Comparison of ENCODE assay signal across 8 cellular contexts in genomic region chr3:120596853-120597223, GRCh38. TPM values are rescaled to one million over a fixed set of nuclear protein-coding genes. Genes with fewer than 3 reads are reported as not detected.
DNase-seq lines count a peak whose midpoint lies in the region; ATAC-seq lines count a peak whose summit lies in the region.

No MANE protein-coding gene starts in this region.

- intact Hi-C loops in activated CD4-positive, alpha-beta T cell treated with anti-CD3 and anti-CD28 coated beads for 36 hours (cut with DNase I, micrococcal nuclease): loop anchor here (1.0 to 10.0 kb wide), 8 partner anchors 38 to 1135 kb away; partner anchors contain the start of genes GTF2E1 (in 2 of the 2), RABL3 (in 2 of the 2), GSK3B (in 1 of the 2) and LRRC58 (in 1 of the 2)

- H3K4me3 Mint-ChIP-seq in activated CD4-positive, alpha-beta T cell treated with anti-CD3 and anti-CD28 coated beads for 36 hours: no peak overlapping the region
- H3K4me3 Mint-ChIP-seq in activated naive CD8-positive, alpha-beta T cell treated with anti-CD3 and anti-CD28 coated beads for 36 hours: peak overlapping the region; percentile 85
- peak overlapping the region; percentile 89 to 97 (median 95) for H3K4me3 Mint-ChIP-seq in immature natural killer cell

- H3K4me1 Mint-ChIP-seq in activated CD4-positive, alpha-beta T cell treated with anti-CD3 and anti-CD28 coated beads for 36 hours: peaks cover 10% of the 10 kb centered on the region
- peaks cover 12% of the 10 kb centered on the region for H3K4me1 Mint-ChIP-seq in activated naive CD8-positive, alpha-beta T cell treated with anti-CD3 and anti-CD28 coated beads for 36 hours
- H3K4me1 Mint-ChIP-seq in immature natural killer cell: peaks cover 9 to 12% of the 10 kb centered on the region in 2 donors

- peak overlapping the region; percentile 89 for H3K27ac ChIP-seq in substantia nigra (ENCODE audit: low read depth, low read length, poor library complexity, severe bottlenecking)

- H3K27ac Mint-ChIP-seq in activated CD4-positive, alpha-beta T cell treated with anti-CD3 and anti-CD28 coated beads for 36 hours: peak overlapping the region; percentile 94
- H3K27ac Mint-ChIP-seq in activated naive CD8-positive, alpha-beta T cell treated with anti-CD3 and anti-CD28 coated beads for 36 hours: peak overlapping the region; percentile 92
- peak overlapping the region in 5 of 6 donors; percentile 94 to 97 (median 95) for H3K27ac Mint-ChIP-seq in immature natural killer cell

- CTCF ChIA-PET in activated CD4-positive, alpha-beta T cell treated with anti-CD3 and anti-CD28 coated beads for 36 hours (lab: Charles Lee): interaction anchor here (1.0 to 2.9 kb wide), 4 partner anchors 36 to 297 kb away, joined by 3 to 20 read pairs (median 6); no protein-coding TSS in a partner anchor

- peaks cover 13% of the 10 kb centered on the region for H3K36me3 Mint-ChIP-seq in activated CD4-positive, alpha-beta T cell treated with anti-CD3 and anti-CD28 coated beads for 36 hours (ENCODE audit: low read depth)
- H3K36me3 Mint-ChIP-seq in activated naive CD8-positive, alpha-beta T cell treated with anti-CD3 and anti-CD28 coated beads for 36 hours: peaks cover 10% of the 10 kb centered on the region
- peaks cover 0 to 9% (median 6%) of the 10 kb centered on the region in 3 donors for H3K36me3 Mint-ChIP-seq in immature natural killer cell

- POLR2A ChIA-PET in activated CD4-positive, alpha-beta T cell treated with anti-CD3 and anti-CD28 coated beads for 36 hours (lab: Charles Lee): no interaction called here

- no peaks in the 10 kb centered on the region for H3K9me3 Mint-ChIP-seq in activated CD4-positive, alpha-beta T cell treated with anti-CD3 and anti-CD28 coated beads for 36 hours (ENCODE audit: low read depth)
- H3K9me3 Mint-ChIP-seq in activated naive CD8-positive, alpha-beta T cell treated with anti-CD3 and anti-CD28 coated beads for 36 hours: no peaks in the 10 kb centered on the region
- no peaks in the 10 kb centered on the region for H3K9me3 Mint-ChIP-seq in immature natural killer cell

- no peak for ATAC-seq in activated CD4-positive, alpha-beta T cell treated with anti-CD3 and anti-CD28 coated beads for 36 hours

- H3K27me3 Mint-ChIP-seq in activated CD4-positive, alpha-beta T cell treated with anti-CD3 and anti-CD28 coated beads for 36 hours: no peaks in the 10 kb centered on the region
- peaks cover 2% of the 10 kb centered on the region for H3K27me3 Mint-ChIP-seq in activated naive CD8-positive, alpha-beta T cell treated with anti-CD3 and anti-CD28 coated beads for 36 hours
- peaks cover 5 to 11% (median 8%) of the 10 kb centered on the region in 3 donors for H3K27me3 Mint-ChIP-seq in immature natural killer cell (ENCODE audit: low read depth in 3 of 3)

- DNase-seq in activated CD4-positive, alpha-beta T cell treated with anti-CD3 and anti-CD28 coated beads for 36 hours: no peak
- DNase-seq in activated CD4-positive, alpha-beta T cell treated with anti-CD3 and anti-CD28 coated beads, Interleukin-2, amount 50 U/mL, for 1 hour: no peak
- DNase-seq in activated naive CD8-positive, alpha-beta T cell treated with anti-CD3 and anti-CD28 coated beads for 36 hours: no peak
- DNase-seq in immature natural killer cell (no peak), substantia nigra (lab: John Stamatoyannopoulos, UW) (no peak), NCI-H1105 (lab: John Stamatoyannopoulos, UW) (no peak), NCI-H748 (lab: John Stamatoyannopoulos, UW; ENCODE audit: unreplicated experiment) (no peak)
- no peak for DNase-seq in activated CD8-positive, alpha-beta memory T cell treated with anti-CD3 and anti-CD28 coated beads, Interleukin-2, amount 50 U/mL, for 48 hours

RNA-seq across cellular contexts. Expression of gene NDUFB4, which starts 0.7 kb away (rescaled TPM):
- 100 to 1,000 TPM; 157 to 186 TPM for total RNA-seq in activated CD4-positive, alpha-beta T cell treated with anti-CD3 and anti-CD28 coated beads for 36 hours
- total RNA-seq in activated naive CD8-positive, alpha-beta T cell treated with anti-CD3 and anti-CD28 coated beads for 36 hours: 100 to 1,000 TPM; 120 to 124 TPM
- 100 to 1,000 TPM; 202 to 231 (median 217) TPM for polyA plus RNA-seq in immature natural killer cell
